In genomic region chr9:136631038-136632000, GRCh38 we compare ENCODE assay signal across 8 cellular contexts. TPM values are rescaled to one million over a fixed set of nuclear protein-coding genes. Genes with fewer than 3 reads are reported as not detected.
DNase-seq lines count a peak whose midpoint lies in the region; ATAC-seq and TF ChIP-seq lines count a peak whose summit lies in the region.

No MANE protein-coding gene starts in this region.

- no peaks in the 10 kb centered on the region for H3K9me3 ChIP-seq in heart right ventricle

- H3K27ac ChIP-seq in heart right ventricle, result no peak overlapping the region

- H3K9me3 Mint-ChIP-seq in T-cell, result no peaks in the 10 kb centered on the region

- peaks cover 0 to 18% (median 0%) of the 10 kb centered on the region in 7 donors for H3K27me3 ChIP-seq in heart right ventricle

- TF ChIP-seq CTCF in heart right ventricle (IDR thresholded peaks at IDR 0.05), result peak; percentile 75 to 90 (median 87)

- intact Hi-C loops in heart right ventricle (cut with DNase I) (loop anchor here in 8 of 10 donors (1.0 to 2.0 kb wide), 5 partner anchors 143 to 147 kb away; no protein-coding TSS in a partner anchor), sciatic nerve (cut with DNase I) (no loop called here)

- peaks cover under 1 to 28% (median 17%) of the 10 kb centered on the region in 9 donors for H3K4me1 ChIP-seq in heart right ventricle

- H3K27ac Mint-ChIP-seq in T-cell, result no peak overlapping the region

- H3K36me3 ChIP-seq in heart right ventricle, result no peaks in the 10 kb centered on the region

- POLR2A ChIA-PET in T-cell (lab: Charles Lee), result no interaction called here

- CTCF ChIA-PET in T-cell (lab: Charles Lee), result interaction anchor here (0.6 to 1.4 kb wide), 5 partner anchors 13 to 147 kb away, joined by 3 to 4 read pairs (median 3); no protein-coding TSS in a partner anchor

- DNase-seq in G401 (ENCODE audit: low spot score) (peak; percentile 70), NCI-H1092 treated with DMSO at 0.1 percent for 48 hours (lab: John Stamatoyannopoulos, UW) (peak; percentile 69), T-cell (peak; percentile 65 to 85 (median 78)), heart right ventricle (peak; percentile 82 to 86), sciatic nerve (ENCODE audit: low spot score) (peak; percentile 91)
- DNase-seq in activated naive CD8-positive, alpha-beta T cell treated with anti-CD3 and anti-CD28 coated beads, Interleukin-2, amount 50 U/mL, for 16 hours (ENCODE audit: low read depth, low spot score), result peak; percentile 49

- 50 to 56% methylated on average over 31 of the region's 31 CpGs for WGBS in heart right ventricle, 2 donors

- in situ Hi-C loops in G401 (cut with HindIII; ENCODE audit: low sequenced_read_pairs), result no loop called here

- H3K4me1 Mint-ChIP-seq in T-cell, result peaks cover 0 to 3% (median 0%) of the 10 kb centered on the region in 3 donors

- no peaks in the 10 kb centered on the region for H3K36me3 Mint-ChIP-seq in T-cell

- peak; percentile 89 to 96 (median 95) for ATAC-seq in T-cell (replicated peaks in 1 of 4)
- peak; percentile 86 to 95 (median 92) for ATAC-seq in heart right ventricle
- ATAC-seq in sciatic nerve, result peak; percentile 92
- ATAC-seq in GM18861 (IDR thresholded peaks at IDR 0.05; ENCODE audit: unreplicated experiment), result no peak
- ATAC-seq in HG02970 (IDR thresholded peaks at IDR 0.05; ENCODE audit: low FRiP score, unreplicated experiment), result no peak

- peaks cover 4 to 13% of the 10 kb centered on the region in 2 donors for H3K27me3 Mint-ChIP-seq in T-cell

- no peak overlapping the region for H3K4me3 Mint-ChIP-seq in T-cell

- no peak overlapping the region for H3K4me3 ChIP-seq in heart right ventricle

RNA-seq across cellular contexts. Expression of gene EGFL7, which starts 31.4 kb away (rescaled TPM):
- 140 and 142 TPM in 2 replicates for total RNA-seq in G401 (2014; rRNA removed; shearing (Covaris generic))
- 1 to 10 TPM in 3 of 5 donors, under 1 TPM in 2; 0.43 to 1.9 (median 1.1) TPM for total RNA-seq in T-cell
- total RNA-seq in heart right ventricle, result 100 to 1,000 TPM in 5 of 10 donors, 10 to 100 TPM in 5; 68.6 to 115 (median 99.6) TPM
- polyA plus RNA-seq in heart right ventricle, result 100 to 1,000 TPM; 160 to 377 TPM
- 242 TPM for total RNA-seq in sciatic nerve

RNA-seq across cellular contexts. Expression of gene AGPAT2, which starts 55.9 kb away (rescaled TPM):
- total RNA-seq in G401 (2014; rRNA removed; shearing (Covaris generic)), result 128 and 140 TPM in 2 replicates
- total RNA-seq in T-cell (10 to 100 TPM in 4 of 5 donors, 1 to 10 TPM in 1; 6.5 to 13.0 (median 12.1) TPM), heart right ventricle (10 to 100 TPM; 48.1 to 83.3 (median 58.4) TPM), sciatic nerve (33.9 TPM)
- 100 to 1,000 TPM in 1 of 2 donors, 10 to 100 TPM in 1; 97.2 to 195 TPM for polyA plus RNA-seq in heart right ventricle

Comparison
In these comparisons a context has a peak if more than half of its experiments do, and no peak if none do; other contexts are left out.
1. ATAC-seq: peak in T-cell (4 of 4), heart right ventricle (8 of 8) and sciatic nerve (single experiment); none in GM18861 (single experiment) and HG02970 (single experiment).
2. RNA of gene EGFL7, which starts 31.4 kb away (total RNA-seq): 242 TPM in sciatic nerve (single experiment), 140 to 142 TPM in G401 and 68.6 to 115 TPM in heart right ventricle; 0.43 to 1.9 TPM in T-cell; every median in the first group is over 10 times any median in the second.
3. Peak in every context shown above with its lines, with median percentiles within 50 percentile points of each other: DNase-seq.